ENCODE assay signal across 24 cellular contexts in the genomic region with DNA sequence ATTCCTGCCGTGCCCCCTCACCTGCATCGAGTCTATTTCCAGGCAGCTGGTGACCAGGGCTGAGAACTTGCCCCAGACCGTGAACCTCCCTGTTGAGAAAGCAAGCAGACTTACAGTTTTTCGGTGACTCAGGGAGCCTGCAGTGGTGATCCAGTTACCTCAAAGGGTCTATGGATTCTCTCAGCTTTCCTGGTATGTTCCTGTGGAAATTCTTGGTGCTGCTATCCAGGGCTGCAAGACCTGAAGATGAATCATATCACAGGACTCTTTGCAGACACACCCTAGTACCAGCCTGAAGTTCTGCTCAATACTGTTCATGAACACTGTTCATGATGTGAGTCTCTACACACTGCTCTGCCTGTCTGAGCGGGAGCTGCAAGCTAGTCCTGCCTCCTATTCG.
A peak's percentile ranks its signal among the peaks of the same experiment; 100 is the strongest.
DNase-seq lines count a peak whose midpoint lies in the region; ATAC-seq and TF ChIP-seq lines count a peak whose summit lies in the region.
"Had no signal": no experiment of that assay in that cellular context is flagged by ENCODE, and none has a peak within 500 bp of the region (broad histone marks: within the 10 kb centered on the region; RNA-seq: fewer than 3 reads in every experiment).

No MANE protein-coding gene starts in this region.

- H3K9me3 ChIP-seq in RWPE2 (ENCODE audit: severe bottlenecking), result no peaks in the 10 kb centered on the region
- no peaks in the 10 kb centered on the region for H3K9me3 ChIP-seq in aorta (ENCODE audit: control insufficient read depth, low read length)

- H3K27ac ChIP-seq in RWPE2 (ENCODE audit: poor library complexity, severe bottlenecking), result peak overlapping the region; percentile 62
- H3K27ac ChIP-seq in aorta (ENCODE audit: low read depth in 1 of 2, low read length in 2 of 2), result no peak overlapping the region
- H3K27ac ChIP-seq: BLaER1, HL-60, WERI-Rb-1 had no signal

- no peaks in the 10 kb centered on the region for H3K27me3 Mint-ChIP-seq in chondrocyte (ENCODE audit: low read depth)
- H3K27me3 Mint-ChIP-seq: progenitor cell of endocrine pancreas had no signal

- H3K4me1 ChIP-seq in RWPE2 (ENCODE audit: insufficient read depth, poor library complexity, severe bottlenecking), result peaks cover 8% of the 10 kb centered on the region
- H3K4me1 ChIP-seq in aorta (ENCODE audit: control insufficient read depth in 1 of 2, insufficient read depth in 2 of 2, low read length in 2 of 2), result no peaks in the 10 kb centered on the region
- H3K4me1 ChIP-seq: BLaER1 had no signal

- ATAC-seq in RWPE2 (ENCODE audit: low read depth) (peak; percentile 99), aorta (ENCODE audit: low FRiP score) (no peak)

- intact Hi-C loops in aorta (cut with DNase I), result no loop called here

- H3K4me3 ChIP-seq in RWPE2 (ENCODE audit: severe bottlenecking) (no peak overlapping the region), fibroblast of pulmonary artery (replicated peaks; ENCODE audit: low read depth, low read length) (no peak overlapping the region), aorta (ENCODE audit: low read length in 2 of 2) (no peak overlapping the region)
- H3K4me3 ChIP-seq: BLaER1 had no signal

- H3K9me3 Mint-ChIP-seq in chondrocyte (ENCODE audit: low read depth), result peaks cover 19% of the 10 kb centered on the region

- no peaks in the 10 kb centered on the region for H3K27me3 ChIP-seq in RWPE2 (ENCODE audit: insufficient read depth, poor library complexity, severe bottlenecking)
- H3K27me3 ChIP-seq in aorta (ENCODE audit: control insufficient read depth in 1 of 2, insufficient read depth in 2 of 2, low read length in 1 of 2), result no peaks in the 10 kb centered on the region
- H3K27me3 ChIP-seq: BLaER1 had no signal

- DNase-seq in HCEC 1CT (peak; percentile 15), RWPE2 (ENCODE audit: low spot score) (peak; percentile 72), fibroblast of pulmonary artery (ENCODE audit: low read depth) (peak; percentile 7), renal cortical epithelial cell (ENCODE audit: low read depth) (peak; percentile 22), chondrocyte (ENCODE audit: low spot score) (no peak), T-helper 1 cell (no peak), aorta (no peak), GM10266 (ENCODE audit: extremely low spot score) (no peak)
- DNase-seq: activated CD4-positive, alpha-beta T cell treated with anti-CD3 and anti-CD28 coated beads, Interleukin-2, amount 50 U/mL, for 4 hours; activated gamma-delta T cell treated with Interleukin-2 at 50 U/mL for 16 hours; foreskin melanocyte; GF-D8; NCI-H1105; NCI-H524; nephron progenitor cell; SHP77; small intestine; stimulated activated CD4-positive, alpha-beta T cell treated with anti-CD3 and anti-CD28 coated beads, Interleukin-4, amount 100 ng/mL, for 4 hours; WERI-Rb-1 had no signal

- H3K36me3 Mint-ChIP-seq in chondrocyte (ENCODE audit: low read depth), result peaks cover 7% of the 10 kb centered on the region

- no peak overlapping the region for H3K27ac Mint-ChIP-seq in chondrocyte (ENCODE audit: unreplicated experiment)
- H3K27ac Mint-ChIP-seq: mesothelial cell of epicardium; nephron progenitor cell; progenitor cell of endocrine pancreas; T-helper 1 cell treated with Interleukin-12 subunit alpha and Interleukin-12 subunit beta and Interleukin-4 antibody, amounts not matched to agents 30 μg/mL and 1 μg/mL, for 36 hours had no signal

- WGBS in aorta, 2 donors, result 96 to 99% methylated on average over 6 of the region's 6 CpGs

- no peak overlapping the region for H3K4me3 Mint-ChIP-seq in chondrocyte (ENCODE audit: unreplicated experiment)
- H3K4me3 Mint-ChIP-seq: mesothelial cell of epicardium; nephron progenitor cell; T-helper 1 cell treated with Interleukin-12 subunit alpha and Interleukin-12 subunit beta and Interleukin-4 antibody, amounts not matched to agents 30 μg/mL and 1 μg/mL, for 36 hours had no signal

- peaks cover 13% of the 10 kb centered on the region for H3K4me1 Mint-ChIP-seq in chondrocyte (ENCODE audit: low read depth)
- H3K4me1 Mint-ChIP-seq: mesothelial cell of epicardium, nephron progenitor cell had no signal

- H3K36me3 ChIP-seq in RWPE2 (ENCODE audit: low read depth) (no peaks in the 10 kb centered on the region), aorta (ENCODE audit: control insufficient read depth in 1 of 2, insufficient read depth in 2 of 2, low read length in 1 of 2) (no peaks in the 10 kb centered on the region)
- H3K36me3 ChIP-seq: WERI-Rb-1 had no signal

- TF ChIP-seq CTCF in RWPE2 (IDR thresholded peaks at IDR 0.05; ENCODE audit: poor library complexity, severe bottlenecking) (no peak), fibroblast of pulmonary artery (IDR thresholded peaks at IDR 0.05; ENCODE audit: low read length, missing control alignments) (no peak), chondrocyte (IDR thresholded peaks at IDR 0.05) (no peak), GM10266 (IDR thresholded peaks at IDR 0.05; ENCODE audit: control insufficient read depth, insufficient read depth, low read depth, missing control alignments) (no peak)

Comparison
In these comparisons a context has a peak if more than half of its experiments do, and no peak if none do; other contexts are left out.
1. DNase-seq: peak in HCEC 1CT (single experiment), RWPE2 (single experiment), fibroblast of pulmonary artery (single experiment) and renal cortical epithelial cell (single experiment); none in chondrocyte (single experiment), T-helper 1 cell (0 of 5), aorta (0 of 2) and GM10266 (single experiment).